ENCODE assay signal across 26 cellular contexts in genomic region chr13:63438951-63439350, GRCh38.
DNase-seq lines count a peak whose midpoint lies in the region; ATAC-seq and TF ChIP-seq lines count a peak whose summit lies in the region.
"Had no signal": no experiment of that assay in that cellular context is flagged by ENCODE, and none has a peak within 500 bp of the region (broad histone marks: within the 10 kb centered on the region; RNA-seq: fewer than 3 reads in every experiment).

No MANE protein-coding gene starts in this region.

- H4K20me1 ChIP-seq in SU-DHL-6 (ENCODE audit: low read depth, low read length) (no peaks in the 10 kb centered on the region), osteoblast (ENCODE audit: insufficient read depth, low read length) (no peaks in the 10 kb centered on the region)

- no peak for ATAC-seq in GM21423 (IDR thresholded peaks at IDR 0.05; ENCODE audit: unreplicated experiment)
- ATAC-seq: A549, HCT116, PC-3, Right ventricle myocardium inferior, SK-N-SH treated with all-trans-retinoic acid at 6 μM for 48 hours had no signal

- H3K79me2 ChIP-seq in SU-DHL-6 (ENCODE audit: insufficient read depth, low read length) (no peaks in the 10 kb centered on the region), osteoblast (ENCODE audit: insufficient read depth, low read length) (no peaks in the 10 kb centered on the region)

- H2AFZ ChIP-seq in SU-DHL-6 (ENCODE audit: low read depth, low read length, severe bottlenecking) = peak overlapping the region; percentile 64
- H2AFZ ChIP-seq in osteoblast (ENCODE audit: low read length) = peak overlapping the region; percentile 44

- DNase-seq in islet precursor cell (peak; percentile 72), osteoblast (ENCODE audit: insufficient read length, low spot score, missing footprints) (no peak), T1000 (lab: John Stamatoyannopoulos, UW) (no peak)
- DNase-seq in activated effector memory CD4-positive, alpha-beta T cell treated with anti-CD3 and anti-CD28 coated beads, Interleukin-2, amount 50 U/mL, for 16 hours = no peak
- DNase-seq: C1 segment of cervical spinal cord; CD4-positive, alpha-beta memory T cell; COR-L47; DMS53; Kasumi-1; NCI-H1092 treated with DMSO at 0.1 percent for 48 hours; NCI-H1436; NCI-H1930; NCI-H2107; NCI-H446 treated with DMSO at 0.1 percent for 48 hours; NCI-H526; NCI-H82; NK-92 treated with Interleukin-12 subunit alpha and Interleukin-12 subunit beta, amount 100 ng/mL, for 24 hours; PC-3; SJCRH30 had no signal

- no peaks in the 10 kb centered on the region for H3F3A ChIP-seq in SU-DHL-6 (ENCODE audit: insufficient read depth)

- no peak overlapping the region for H3K27ac ChIP-seq in HEK293 (ENCODE audit: extremely low read depth, low read depth, low read length)
- H3K27ac ChIP-seq in SU-DHL-6 (ENCODE audit: low read depth, low read length) = no peak overlapping the region
- H3K27ac ChIP-seq in osteoblast (ENCODE audit: low read depth, low read length) = no peak overlapping the region
- H3K27ac ChIP-seq: A549, SJCRH30 had no signal

- TF ChIP-seq CTCF in HEK293 (tag by site-specific recombination; IDR thresholded peaks at IDR 0.05) = no peak
- no peak for TF ChIP-seq CTCF in SU-DHL-6 (IDR thresholded peaks at IDR 0.05; ENCODE audit: insufficient read depth, low read length, poor library complexity, severe bottlenecking)
- no peak for TF ChIP-seq CTCF in osteoblast (IDR thresholded peaks at IDR 0.05; ENCODE audit: extremely low read depth, low read depth, low read length)

- H3K4me3 ChIP-seq in HEK293 (ENCODE audit: low read depth, low read length) (no peak overlapping the region), SU-DHL-6 (ENCODE audit: insufficient read depth, low read length, poor library complexity, severe bottlenecking) (no peak overlapping the region), osteoblast (ENCODE audit: insufficient read depth, low read length) (no peak overlapping the region)
- H3K4me3 ChIP-seq: A549, SJCRH30 had no signal

- H3K27me3 ChIP-seq in SU-DHL-6 (ENCODE audit: low read length) = no peaks in the 10 kb centered on the region
- no peaks in the 10 kb centered on the region for H3K27me3 ChIP-seq in osteoblast (ENCODE audit: insufficient read depth, low read length)
- H3K27me3 ChIP-seq: SJCRH30 had no signal

- H3K4me2 ChIP-seq in SU-DHL-6 (ENCODE audit: low read depth, low read length, poor library complexity, severe bottlenecking) (no peak overlapping the region), osteoblast (ENCODE audit: insufficient read depth, low read length) (no peak overlapping the region)
- H3K4me2 ChIP-seq: A549 had no signal

- H3K4me1 ChIP-seq in HEK293 (ENCODE audit: control insufficient read depth, insufficient read depth, low read length) (no peaks in the 10 kb centered on the region), osteoblast (ENCODE audit: insufficient read depth, low read length) (peaks cover 25% of the 10 kb centered on the region)
- H3K4me1 ChIP-seq: A549 had no signal

- CTCF ChIA-PET in HEK293 (lab: Yijun Ruan, JAX) = no interaction called here

- H3K9ac ChIP-seq in SU-DHL-6 (ENCODE audit: low read length) = no peak overlapping the region

- H3K9me3 ChIP-seq in HEK293 (ENCODE audit: control insufficient read depth, insufficient read depth, low read depth, low read length) (no peaks in the 10 kb centered on the region), SU-DHL-6 (ENCODE audit: insufficient read depth, low read length) (no peaks in the 10 kb centered on the region; the same call in 1 of the 2 replicates), osteoblast (ENCODE audit: low read depth, low read length) (no peaks in the 10 kb centered on the region)
- H3K9me3 ChIP-seq: A549 had no signal

- POLR2A ChIA-PET in HEK293 (lab: Yijun Ruan, JAX) = no interaction called here

- no peaks in the 10 kb centered on the region for H3K9me2 ChIP-seq in SU-DHL-6 (replicated peaks; ENCODE audit: insufficient read depth, low read length)

- H3K36me3 ChIP-seq in HEK293 (ENCODE audit: control insufficient read depth in 2 of 2, insufficient read depth in 1 of 2, low read length in 2 of 2) = no peaks in the 10 kb centered on the region
- H3K36me3 ChIP-seq in SU-DHL-6 (ENCODE audit: low read length) = no peaks in the 10 kb centered on the region
- H3K36me3 ChIP-seq in osteoblast (ENCODE audit: insufficient read depth, low read length) = no peaks in the 10 kb centered on the region
- H3K36me3 ChIP-seq: SJCRH30 had no signal

TF ChIP-seq in HEK293, 187 proteins besides CTCF, POLR2A, EP300 and RAD21:
- no peak for TF ChIP-seq ZNF549 (tag by site-specific recombination; IDR thresholded peaks at IDR 0.05)
- TF ChIP-seq ZBTB1 (tag by site-specific recombination; IDR thresholded peaks at IDR 0.05) = no peak
- no peak for TF ChIP-seq ZNF214 (tag by site-specific recombination; IDR thresholded peaks at IDR 0.05; ENCODE audit: borderline replicate concordance)
- TF ChIP-seq TRIM28 (IDR thresholded peaks at IDR 0.05; ENCODE audit: borderline replicate concordance, low read length) = peak; percentile 40; the same call in 1 of the 2 replicates
